Comparison of ENCODE assay signal across 8 cellular contexts in the genomic region with DNA sequence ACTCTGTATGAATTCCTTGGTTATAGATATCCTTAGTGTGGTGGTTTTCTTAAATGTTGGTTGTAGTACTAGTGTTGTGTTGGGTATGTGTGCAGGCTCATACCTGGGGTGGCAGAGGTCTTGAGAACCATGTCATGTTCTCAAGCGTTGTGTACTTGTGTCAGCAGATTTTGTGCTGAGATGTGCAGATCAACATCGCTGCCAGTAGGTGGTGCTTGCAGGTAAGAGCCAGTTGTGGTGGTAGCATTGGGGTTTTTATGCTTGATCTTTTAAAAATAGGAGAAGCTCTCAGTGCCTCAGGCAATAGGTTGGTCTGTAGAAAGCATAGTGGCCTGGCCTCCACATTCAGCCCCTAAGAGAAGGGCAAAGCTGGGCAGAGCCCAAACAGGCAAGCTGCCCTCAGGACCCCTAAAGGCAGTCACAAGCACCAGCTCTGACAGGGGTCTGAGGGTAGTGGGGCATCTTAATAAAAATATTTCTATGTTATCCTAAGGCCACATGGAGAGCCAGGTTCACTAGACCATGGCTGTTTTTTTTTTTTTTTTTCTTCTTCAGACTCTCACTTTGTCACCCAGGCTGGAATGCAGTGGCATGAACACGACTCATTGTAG.
DNase-seq lines count a peak whose midpoint lies in the region; ATAC-seq and TF ChIP-seq lines count a peak whose summit lies in the region.

No MANE protein-coding gene starts in this region.

- H3K27me3 Mint-ChIP-seq in Caco-2 (ENCODE audit: insufficient read depth, unreplicated experiment), result peaks cover 10% of the 10 kb centered on the region
- peaks cover 10 to 31% of the 10 kb centered on the region in 2 donors for H3K27me3 Mint-ChIP-seq in CD8-positive, alpha-beta memory T cell

- ATAC-seq in GM18861 (IDR thresholded peaks at IDR 0.05; ENCODE audit: unreplicated experiment) (peak; percentile 68), HG03565 (IDR thresholded peaks at IDR 0.05; ENCODE audit: unreplicated experiment) (peak; percentile 82)

- TF ChIP-seq CTCF in Caco-2 (IDR thresholded peaks at IDR 0.05; ENCODE audit: insufficient read depth in 1 of 2, low read depth in 1 of 2, low read length in 1 of 2, severe bottlenecking in 1 of 2, unreplicated experiment in 1 of 2) (peak; percentile 66 to 78), RWPE1 (conservative IDR thresholded peaks at IDR 0.05; ENCODE audit: low read depth) (peak; percentile 39; the same call in 1 of the 2 replicates), fibroblast of mammary gland (conservative IDR thresholded peaks at IDR 0.05; ENCODE audit: control insufficient read depth, insufficient read depth, low read depth, low read length) (peak; percentile 72)

- H3K27ac Mint-ChIP-seq in Caco-2 (ENCODE audit: unreplicated experiment), result no peak overlapping the region
- no peak overlapping the region for H3K27ac Mint-ChIP-seq in CD8-positive, alpha-beta memory T cell

- no peaks in the 10 kb centered on the region for H3K36me3 Mint-ChIP-seq in Caco-2 (ENCODE audit: insufficient read depth, unreplicated experiment)
- no peaks in the 10 kb centered on the region for H3K36me3 Mint-ChIP-seq in CD8-positive, alpha-beta memory T cell

- no peaks in the 10 kb centered on the region for H3K4me1 ChIP-seq in Caco-2
- no peaks in the 10 kb centered on the region for H3K4me1 ChIP-seq in CD8-positive, alpha-beta memory T cell (ENCODE audit: insufficient read depth, low read length)

- intact Hi-C loops in Caco-2 (cut with micrococcal nuclease; ENCODE audit: unreplicated experiment), result no loop called here

- CTCF ChIA-PET in Caco-2 (lab: Charles Lee), result interaction anchor here (0.7 to 1.0 kb wide), 2 partner anchors 11 to 809 kb away, joined by 3 to 5 read pairs; no protein-coding TSS in a partner anchor
- CTCF ChIA-PET in RWPE1 (lab: Yijun Ruan, JAX), result interaction anchor here (0.6 to 0.7 kb wide), 4 partner anchors 383 to 1546 kb away, joined by 3 to 4 read pairs (median 3); no protein-coding TSS in a partner anchor
- CTCF ChIA-PET in CD8-positive, alpha-beta memory T cell (lab: Charles Lee), result interaction anchor here (1.2 kb wide), 1 partner anchor 10 kb away, joined by 4 read pairs; no protein-coding TSS in a partner anchor

- H3K27ac ChIP-seq in RWPE1, result no peak overlapping the region
- H3K27ac ChIP-seq in CD8-positive, alpha-beta memory T cell (ENCODE audit: low read depth, low read length), result no peak overlapping the region

- DNase-seq in Caco-2, result peak; percentile 38 to 41
- DNase-seq in RWPE1 (ENCODE audit: low spot score), result peak; percentile 18
- DNase-seq in fibroblast of mammary gland (ENCODE audit: low read depth), result peak; percentile 56
- DNase-seq in skeletal muscle cell (ENCODE audit: low read depth), result peak; percentile 8
- DNase-seq in CD8-positive, alpha-beta memory T cell, result no peak
- DNase-seq in CD1c-positive myeloid dendritic cell (ENCODE audit: extremely low spot score), result no peak

- no peak overlapping the region for H3K4me3 Mint-ChIP-seq in Caco-2 (ENCODE audit: unreplicated experiment)
- H3K4me3 Mint-ChIP-seq in CD8-positive, alpha-beta memory T cell, result no peak overlapping the region

- H3K4me3 ChIP-seq in Caco-2 (ENCODE audit: low read depth, low read length) (no peak overlapping the region), fibroblast of mammary gland (ENCODE audit: control insufficient read depth, low read depth, low read length) (no peak overlapping the region), skeletal muscle cell (ENCODE audit: low read depth, low read length) (no peak overlapping the region)
- H3K4me3 ChIP-seq in CD8-positive, alpha-beta memory T cell (ENCODE audit: low read length), result no peak overlapping the region

- POLR2A ChIA-PET in Caco-2 (lab: Charles Lee), result interaction anchor here (0.5 kb wide), 1 partner anchor 87 kb away, joined by 3 read pairs; no protein-coding TSS in a partner anchor
- POLR2A ChIA-PET in RWPE1 (lab: Yijun Ruan, JAX; ENCODE audit: low non-redundant PET), result no interaction called here
- POLR2A ChIA-PET in CD8-positive, alpha-beta memory T cell (lab: Charles Lee), result no interaction called here

- H3K9me3 ChIP-seq in Caco-2, result no peaks in the 10 kb centered on the region
- H3K9me3 ChIP-seq in CD8-positive, alpha-beta memory T cell (ENCODE audit: low read length), result no peaks in the 10 kb centered on the region

- H3K36me3 ChIP-seq in Caco-2 (ENCODE audit: control insufficient read depth, insufficient read depth, low read length), result no peaks in the 10 kb centered on the region
- H3K36me3 ChIP-seq in CD8-positive, alpha-beta memory T cell (ENCODE audit: insufficient read depth, low read length), result no peaks in the 10 kb centered on the region

- H3K9me3 Mint-ChIP-seq in Caco-2 (ENCODE audit: unreplicated experiment), result no peaks in the 10 kb centered on the region
- H3K9me3 Mint-ChIP-seq in CD8-positive, alpha-beta memory T cell, result no peaks in the 10 kb centered on the region

- BruUV-seq in Caco-2 (replicated peaks; lab: Mats Ljungman, UMichigan), result no TSS peak

- no peaks in the 10 kb centered on the region for H3K4me1 Mint-ChIP-seq in Caco-2 (ENCODE audit: low read depth, unreplicated experiment)
- H3K4me1 Mint-ChIP-seq in CD8-positive, alpha-beta memory T cell, result no peaks in the 10 kb centered on the region

- no peaks in the 10 kb centered on the region for H3K27me3 ChIP-seq in Caco-2 (replicated peaks; ENCODE audit: control insufficient read depth, insufficient read depth, low read length)
- H3K27me3 ChIP-seq in CD8-positive, alpha-beta memory T cell (ENCODE audit: insufficient read depth, low read length, poor library complexity, severe bottlenecking), result no peaks in the 10 kb centered on the region

Comparison
In these comparisons a context has a peak if more than half of its experiments do, and no peak if none do; other contexts are left out.
1. DNase-seq: peak in Caco-2 (2 of 2), RWPE1 (single experiment), fibroblast of mammary gland (single experiment) and skeletal muscle cell (single experiment); none in CD8-positive, alpha-beta memory T cell (0 of 5) and CD1c-positive myeloid dendritic cell (single experiment).
2. Peak in every context shown above with its lines, with median percentiles within 50 percentile points of each other: CTCF ChIP-seq.